Comparison of ENCODE assay signal across 8 cellular contexts in genomic region chr20:62923059-62923668, GRCh38. TPM values are rescaled to one million over a fixed set of nuclear protein-coding genes. Genes with fewer than 3 reads are reported as not detected.
DNase-seq lines count a peak whose midpoint lies in the region; ATAC-seq and TF ChIP-seq lines count a peak whose summit lies in the region.
"Not testable (repeated sequence)": the region's sequence is repeated elsewhere in the genome, so short reads cannot be mapped to it uniquely, and the experiment has no call there.

No MANE protein-coding gene starts in this region.

- peak overlapping the region; percentile 93 to 97 (median 96) for H3K4me3 Mint-ChIP-seq in CD4-positive, CD25-positive, alpha-beta regulatory T cell
- H3K4me3 Mint-ChIP-seq in natural killer cell treated with Interleukin-12 subunit alpha and Interleukin-12 subunit beta and Interleukin-15 and Interleukin-18, amount 100 ng/mL, for 72 hours = peak overlapping the region; percentile 98

- not testable (repeated sequence) for H3K9ac ChIP-seq in iPS-20b (ENCODE audit: low read depth, low read length)

- not testable (repeated sequence) for TF ChIP-seq CTCF in testis (IDR thresholded peaks at IDR 0.05)

- H3K4me1 ChIP-seq in CD4-positive, CD25-positive, alpha-beta regulatory T cell (ENCODE audit: control insufficient read depth, insufficient read depth, low read length, poor library complexity, severe bottlenecking) = peaks cover 91% of the 10 kb centered on the region
- H3K4me1 ChIP-seq in SJSA1 (replicated peaks) = peaks cover 49% of the 10 kb centered on the region
- H3K4me1 ChIP-seq in iPS-20b (ENCODE audit: insufficient read depth, low read length) = peaks cover 58% of the 10 kb centered on the region
- H3K4me1 ChIP-seq in testis = peaks cover 59% of the 10 kb centered on the region

- WGBS in testis, 2 donors = 46 to 57% methylated on average over 17 of the region's 17 CpGs

- not testable (repeated sequence) for H3K36me3 Mint-ChIP-seq in CD4-positive, CD25-positive, alpha-beta regulatory T cell; natural killer cell treated with Interleukin-12 subunit alpha and Interleukin-12 subunit beta and Interleukin-15 and Interleukin-18, amount 100 ng/mL, for 72 hours

- not testable (repeated sequence) for H3K27me3 Mint-ChIP-seq in CD4-positive, CD25-positive, alpha-beta regulatory T cell; natural killer cell treated with Interleukin-12 subunit alpha and Interleukin-12 subunit beta and Interleukin-15 and Interleukin-18, amount 100 ng/mL, for 72 hours

- not testable (repeated sequence) for TF ChIP-seq POLR2A in testis (IDR thresholded peaks at IDR 0.05)

- peak overlapping the region; percentile 88 for H3K27ac ChIP-seq in CD4-positive, CD25-positive, alpha-beta regulatory T cell (ENCODE audit: insufficient read depth, low read length, poor library complexity, severe bottlenecking)
- H3K27ac ChIP-seq in SJSA1 = peak overlapping the region; percentile 85
- H3K27ac ChIP-seq in iPS-20b (ENCODE audit: low read length) = not testable (repeated sequence)
- peak overlapping the region; percentile 9 to 36 for H3K27ac ChIP-seq in testis

- peaks cover 37 to 84% (median 62%) of the 10 kb centered on the region in 4 donors for H3K4me1 Mint-ChIP-seq in CD4-positive, CD25-positive, alpha-beta regulatory T cell
- H3K4me1 Mint-ChIP-seq in natural killer cell treated with Interleukin-12 subunit alpha and Interleukin-12 subunit beta and Interleukin-15 and Interleukin-18, amount 100 ng/mL, for 72 hours (ENCODE audit: low read depth in 2 of 2) = peaks cover 60 to 79% of the 10 kb centered on the region in 2 donors

- DNase-seq in CD4-positive, CD25-positive, alpha-beta regulatory T cell; natural killer cell treated with Interleukin-12 subunit alpha and Interleukin-12 subunit beta and Interleukin-15 and Interleukin-18, amount 100 ng/mL, for 72 hours (ENCODE audit: low spot score): not testable (repeated sequence)
- DNase-seq in HT-29 (ENCODE audit: low spot score) (peak; percentile 78), SJSA1 (ENCODE audit: low read depth in 1 of 2, low spot score in 2 of 2) (peak; percentile 58 to 83), dermis blood vessel endothelial cell (peak; percentile 90), testis (peak; percentile 46)
- DNase-seq in activated effector memory CD4-positive, alpha-beta T cell treated with anti-CD3 and anti-CD28 coated beads, Interleukin-2, amount 50 U/mL, for 16 hours = peak; percentile 63

- not testable (repeated sequence) for ATAC-seq in CD4-positive, CD25-positive, alpha-beta regulatory T cell (ENCODE audit: low read depth in 2 of 2); natural killer cell treated with Interleukin-12 subunit alpha and Interleukin-12 subunit beta and Interleukin-15 and Interleukin-18, amount 100 ng/mL, for 72 hours

- not testable (repeated sequence) for H3K27me3 ChIP-seq in CD4-positive, CD25-positive, alpha-beta regulatory T cell (ENCODE audit: control insufficient read depth, insufficient read depth, low read length); SJSA1 (replicated peaks); iPS-20b (ENCODE audit: insufficient read depth, low read length); testis

- peak overlapping the region; percentile 99 for H3K4me3 ChIP-seq in CD4-positive, CD25-positive, alpha-beta regulatory T cell (ENCODE audit: low read depth, low read length)
- H3K4me3 ChIP-seq in SJSA1, testis: not testable (repeated sequence)
- peak overlapping the region; percentile 18; the same call in 1 of the 2 replicates for H3K4me3 ChIP-seq in iPS-20b (ENCODE audit: low read length)

- intact Hi-C loops in testis (cut with DNase I; ENCODE audit: low total_unique reads) = not testable (repeated sequence)

- not testable (repeated sequence) for H3K36me3 ChIP-seq in CD4-positive, CD25-positive, alpha-beta regulatory T cell (ENCODE audit: control insufficient read depth, insufficient read depth, low read length); iPS-20b (ENCODE audit: insufficient read depth, low read depth, low read length); testis (ENCODE audit: low read depth, missing control alignments)
- H3K36me3 ChIP-seq in SJSA1 = peaks cover 27% of the 10 kb centered on the region

- H3K9me3 ChIP-seq in CD4-positive, CD25-positive, alpha-beta regulatory T cell (ENCODE audit: control insufficient read depth in 2 of 2, low read length in 2 of 2); SJSA1 (replicated peaks); iPS-20b (ENCODE audit: insufficient read depth, low read depth, low read length); testis: not testable (repeated sequence)

- H3K27ac Mint-ChIP-seq in CD4-positive, CD25-positive, alpha-beta regulatory T cell = peak overlapping the region; percentile 5 to 98 (median 90)
- peak overlapping the region; percentile 92 to 97 for H3K27ac Mint-ChIP-seq in natural killer cell treated with Interleukin-12 subunit alpha and Interleukin-12 subunit beta and Interleukin-15 and Interleukin-18, amount 100 ng/mL, for 72 hours

- H3K9me3 Mint-ChIP-seq in CD4-positive, CD25-positive, alpha-beta regulatory T cell; natural killer cell treated with Interleukin-12 subunit alpha and Interleukin-12 subunit beta and Interleukin-15 and Interleukin-18, amount 100 ng/mL, for 72 hours: not testable (repeated sequence)

RNA-seq across cellular contexts. Expression of gene DIDO1, which starts 3.1 kb away (rescaled TPM):
- 80.8 TPM for total RNA-seq in CD4-positive, CD25-positive, alpha-beta regulatory T cell
- 10 to 100 TPM; 30.9 to 47.8 (median 38.2) TPM for polyA plus RNA-seq in CD4-positive, CD25-positive, alpha-beta regulatory T cell
- 72.0 and 78.5 TPM in 2 replicates for total RNA-seq in HT-29 (2014; rRNA removed; shearing (Covaris generic))
- 42.9 and 50.4 TPM in 2 replicates for total RNA-seq in SJSA1 (2014; rRNA removed; shearing (Covaris generic))
- total RNA-seq in dermis blood vessel endothelial cell (47.5 and 56.2 TPM in 2 replicates), testis (10 to 100 TPM; 98.6 to 99.7 TPM)
- 10 to 100 TPM; 57.6 to 81.1 TPM for total RNA-seq in natural killer cell treated with Interleukin-12 subunit alpha and Interleukin-12 subunit beta and Interleukin-15 and Interleukin-18, amount 100 ng/mL, for 72 hours
- 50.5 TPM for polyA plus RNA-seq in testis (ENCODE audit: insufficient read depth, low read depth, low replicate concordance)

RNA-seq across cellular contexts. Expression of gene GID8, which starts 14.8 kb away (rescaled TPM):
- total RNA-seq in CD4-positive, CD25-positive, alpha-beta regulatory T cell = 31.9 TPM
- 10 to 100 TPM; 15.5 to 19.9 (median 17.0) TPM for polyA plus RNA-seq in CD4-positive, CD25-positive, alpha-beta regulatory T cell
- 66.9 and 67.4 TPM in 2 replicates for total RNA-seq in HT-29 (2014; rRNA removed; shearing (Covaris generic))
- total RNA-seq in SJSA1 (2014; rRNA removed; shearing (Covaris generic)) = 14.2 and 20.7 TPM in 2 replicates
- total RNA-seq in dermis blood vessel endothelial cell (43.4 and 43.7 TPM in 2 replicates), testis (10 to 100 TPM; 41.9 to 42.6 TPM)
- total RNA-seq in natural killer cell treated with Interleukin-12 subunit alpha and Interleukin-12 subunit beta and Interleukin-15 and Interleukin-18, amount 100 ng/mL, for 72 hours = 10 to 100 TPM; 34.9 to 35.5 TPM
- polyA plus RNA-seq in testis (ENCODE audit: insufficient read depth, low read depth, low replicate concordance) = 27.3 TPM

RNA-seq across cellular contexts. Expression of gene SLC17A9, which starts 29.3 kb away (rescaled TPM):
- 4.1 TPM for total RNA-seq in CD4-positive, CD25-positive, alpha-beta regulatory T cell
- polyA plus RNA-seq in CD4-positive, CD25-positive, alpha-beta regulatory T cell = under 1 TPM in 3 of 4 donors, not detected in 1; 0.06 to 0.34 (median 0.32) TPM
- 119 and 127 TPM in 2 replicates for total RNA-seq in HT-29 (2014; rRNA removed; shearing (Covaris generic))
- not detected in 2 replicates for total RNA-seq in SJSA1 (2014; rRNA removed; shearing (Covaris generic))
- total RNA-seq in dermis blood vessel endothelial cell (9.0 and 11.8 TPM in 2 replicates), testis (1 to 10 TPM; 2.9 to 3.2 TPM)
- total RNA-seq in natural killer cell treated with Interleukin-12 subunit alpha and Interleukin-12 subunit beta and Interleukin-15 and Interleukin-18, amount 100 ng/mL, for 72 hours = 100 to 1,000 TPM in 1 of 2 donors, 10 to 100 TPM in 1; 34.9 to 100 TPM
- 2.1 TPM for polyA plus RNA-seq in testis (ENCODE audit: insufficient read depth, low read depth, low replicate concordance)
